Comparison of ENCODE assay signal across 9 cellular contexts in genomic region chr21:43269461-43269860, GRCh38.
DNase-seq lines count a peak whose midpoint lies in the region; ATAC-seq and TF ChIP-seq lines count a peak whose summit lies in the region.
"Had no signal": no experiment of that assay in that cellular context is flagged by ENCODE, and none has a peak within 500 bp of the region (broad histone marks: within the 10 kb centered on the region; RNA-seq: fewer than 3 reads in every experiment).

No MANE protein-coding gene starts in this region.

- CTCF ChIA-PET in activated CD8-positive, alpha-beta T cell treated with anti-CD3 and anti-CD28 coated beads for 36 hours (lab: Charles Lee) = interaction anchor here (1.3 to 2.1 kb wide), 4 partner anchors 9 to 377 kb away, joined by 3 to 6 read pairs (median 4); no protein-coding TSS in a partner anchor

- ATAC-seq in activated CD8-positive, alpha-beta T cell treated with anti-CD3 and anti-CD28 coated beads for 36 hours = peak; percentile 80
- peak; percentile 44 to 46 for ATAC-seq in stimulated activated naive B cell treated with anti-CD40 and anti-IgM and Interleukin-4, amounts not matched to agents 10 μg/mL and 1 μg/mL and 100 μg/mL, for 72 hours (replicated peaks)
- ATAC-seq in HG03280 (IDR thresholded peaks at IDR 0.05; ENCODE audit: unreplicated experiment) (no peak), GM21717 (IDR thresholded peaks at IDR 0.05; ENCODE audit: unreplicated experiment) (no peak), HG03469 (IDR thresholded peaks at IDR 0.05; ENCODE audit: unreplicated experiment) (no peak)

- POLR2A ChIA-PET in activated CD8-positive, alpha-beta T cell treated with anti-CD3 and anti-CD28 coated beads for 36 hours (lab: Charles Lee) = no interaction called here

- H3K4me3 ChIP-seq in left ventricle myocardium inferior = no peak overlapping the region
- H3K4me3 ChIP-seq: esophagus muscularis mucosa had no signal

- no peaks in the 10 kb centered on the region for H3K4me1 Mint-ChIP-seq in activated CD8-positive, alpha-beta T cell treated with anti-CD3 and anti-CD28 coated beads for 36 hours (ENCODE audit: low read depth)
- peaks cover 7 to 32% of the 10 kb centered on the region in 2 donors for H3K4me1 Mint-ChIP-seq in stimulated activated naive B cell treated with anti-CD40 and anti-IgM and Interleukin-4, amounts not matched to agents 10 μg/mL and 1 μg/mL and 100 μg/mL, for 72 hours

- H3K27me3 Mint-ChIP-seq in activated CD8-positive, alpha-beta T cell treated with anti-CD3 and anti-CD28 coated beads for 36 hours = no peaks in the 10 kb centered on the region
- peaks cover 8 to 57% of the 10 kb centered on the region in 2 donors for H3K27me3 Mint-ChIP-seq in stimulated activated naive B cell treated with anti-CD40 and anti-IgM and Interleukin-4, amounts not matched to agents 10 μg/mL and 1 μg/mL and 100 μg/mL, for 72 hours

- H3K9me3 ChIP-seq in left ventricle myocardium inferior (replicated peaks) = no peaks in the 10 kb centered on the region
- H3K9me3 ChIP-seq: esophagus muscularis mucosa had no signal

- intact Hi-C loops in activated CD8-positive, alpha-beta T cell treated with anti-CD3 and anti-CD28 coated beads for 36 hours (cut with micrococcal nuclease) = no loop called here
- intact Hi-C loops in left ventricle myocardium inferior (cut with micrococcal nuclease) = no loop called here

- H3K27ac Mint-ChIP-seq in activated CD8-positive, alpha-beta T cell treated with anti-CD3 and anti-CD28 coated beads for 36 hours = no peak overlapping the region
- no peak overlapping the region for H3K27ac Mint-ChIP-seq in stimulated activated naive B cell treated with anti-CD40 and anti-IgM and Interleukin-4, amounts not matched to agents 10 μg/mL and 1 μg/mL and 100 μg/mL, for 72 hours

- H3K4me1 ChIP-seq in left ventricle myocardium inferior = no peaks in the 10 kb centered on the region
- H3K4me1 ChIP-seq: esophagus muscularis mucosa had no signal

- no peaks in the 10 kb centered on the region for H3K36me3 ChIP-seq in left ventricle myocardium inferior
- H3K36me3 ChIP-seq: esophagus muscularis mucosa had no signal

- TF ChIP-seq CTCF in activated CD8-positive, alpha-beta T cell treated with anti-CD3 and anti-CD28 coated beads for 36 hours (IDR thresholded peaks at IDR 0.05) = peak; percentile 53
- no peak for TF ChIP-seq CTCF in left ventricle myocardium inferior (IDR thresholded peaks at IDR 0.05; ENCODE audit: borderline replicate concordance)

- no peak overlapping the region for H3K27ac ChIP-seq in left ventricle myocardium inferior (replicated peaks)
- H3K27ac ChIP-seq: esophagus muscularis mucosa had no signal

- no peaks in the 10 kb centered on the region for H3K9me3 Mint-ChIP-seq in activated CD8-positive, alpha-beta T cell treated with anti-CD3 and anti-CD28 coated beads for 36 hours
- no peaks in the 10 kb centered on the region for H3K9me3 Mint-ChIP-seq in stimulated activated naive B cell treated with anti-CD40 and anti-IgM and Interleukin-4, amounts not matched to agents 10 μg/mL and 1 μg/mL and 100 μg/mL, for 72 hours

- no peak overlapping the region for H3K4me3 Mint-ChIP-seq in activated CD8-positive, alpha-beta T cell treated with anti-CD3 and anti-CD28 coated beads for 36 hours
- no peak overlapping the region for H3K4me3 Mint-ChIP-seq in stimulated activated naive B cell treated with anti-CD40 and anti-IgM and Interleukin-4, amounts not matched to agents 10 μg/mL and 1 μg/mL and 100 μg/mL, for 72 hours

- no peaks in the 10 kb centered on the region for H3K36me3 Mint-ChIP-seq in activated CD8-positive, alpha-beta T cell treated with anti-CD3 and anti-CD28 coated beads for 36 hours (ENCODE audit: low read depth)
- no peaks in the 10 kb centered on the region for H3K36me3 Mint-ChIP-seq in stimulated activated naive B cell treated with anti-CD40 and anti-IgM and Interleukin-4, amounts not matched to agents 10 μg/mL and 1 μg/mL and 100 μg/mL, for 72 hours

- DNase-seq in activated gamma-delta T cell treated with Interleukin-2 at 50 U/mL for 16 hours (peak; percentile 31), activated gamma-delta T cell (lab: John Stamatoyannopoulos, UW) (no peak), left ventricle myocardium inferior (peak; percentile 6)
- peak; percentile 59 for DNase-seq in activated CD8-positive, alpha-beta T cell treated with anti-CD3 and anti-CD28 coated beads for 36 hours
- no peak for DNase-seq in stimulated activated naive B cell treated with anti-CD40 and anti-IgM and Interleukin-4, amounts not matched to agents 10 μg/mL and 1 μg/mL and 100 μg/mL, for 72 hours

- peaks cover 28% of the 10 kb centered on the region for H3K27me3 ChIP-seq in left ventricle myocardium inferior (ENCODE audit: low read depth)

Comparison
In these comparisons a context has a peak if more than half of its experiments do, and no peak if none do; other contexts are left out.
1. DNase-seq: peak in activated gamma-delta T cell treated with Interleukin-2 at 50 U/mL for 16 hours (single experiment), activated CD8-positive, alpha-beta T cell treated with anti-CD3 and anti-CD28 coated beads for 36 hours (single experiment) and left ventricle myocardium inferior (single experiment); none in activated gamma-delta T cell (single experiment) and stimulated activated naive B cell treated with anti-CD40 and anti-IgM and Interleukin-4, amounts not matched to agents 10 μg/mL and 1 μg/mL and 100 μg/mL, for 72 hours (single experiment).
2. ATAC-seq: peak in activated CD8-positive, alpha-beta T cell treated with anti-CD3 and anti-CD28 coated beads for 36 hours (single experiment) and stimulated activated naive B cell treated with anti-CD40 and anti-IgM and Interleukin-4, amounts not matched to agents 10 μg/mL and 1 μg/mL and 100 μg/mL, for 72 hours (2 of 2); none in HG03280 (single experiment), GM21717 (single experiment) and HG03469 (single experiment).